Comparison of ENCODE assay signal across 8 cellular contexts in the genomic region with DNA sequence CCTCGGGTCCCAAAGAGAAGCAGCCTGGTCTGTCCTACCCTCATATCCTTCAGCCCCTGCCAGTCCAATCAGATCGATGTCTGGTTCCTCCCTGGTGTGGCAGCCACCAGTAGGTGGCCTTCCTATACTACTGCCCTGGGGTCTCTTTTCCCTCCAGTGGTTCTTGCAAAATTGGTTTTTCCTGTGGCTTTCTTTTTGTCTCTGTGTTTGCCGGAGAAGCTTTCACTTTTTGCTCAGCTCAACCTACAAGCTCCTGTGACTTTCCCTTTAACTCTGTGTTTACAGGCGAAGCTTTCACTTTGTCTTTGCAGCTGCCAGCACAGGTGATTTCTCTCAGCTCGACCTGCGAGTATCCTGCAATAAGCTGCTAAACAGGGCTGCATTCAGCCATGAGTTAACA. TPM values are rescaled to one million over a fixed set of nuclear protein-coding genes. Genes with fewer than 3 reads are reported as not detected.
DNase-seq lines count a peak whose midpoint lies in the region; ATAC-seq and TF ChIP-seq lines count a peak whose summit lies in the region.

No MANE protein-coding gene starts in this region.

- H3K4me3 Mint-ChIP-seq in activated naive CD4-positive, alpha-beta T cell treated with anti-CD3 and anti-CD28 coated beads, Interleukin-2, amount 10 ng/mL, durations not matched to agents 7 days and 5 days, result no peak overlapping the region

- H3K27ac Mint-ChIP-seq in activated naive CD4-positive, alpha-beta T cell treated with anti-CD3 and anti-CD28 coated beads, Interleukin-2, amount 10 ng/mL, durations not matched to agents 7 days and 5 days, result no peak overlapping the region

- BruUV-seq in mammary epithelial cell (replicated peaks; lab: Mats Ljungman, UMichigan), result no TSS peak

- H3K9me3 ChIP-seq in mammary epithelial cell (replicated peaks; ENCODE audit: insufficient read depth, low read length) (no peaks in the 10 kb centered on the region), prostate gland (no peaks in the 10 kb centered on the region), ovary (no peaks in the 10 kb centered on the region)

- H3K9me3 Mint-ChIP-seq in activated naive CD4-positive, alpha-beta T cell treated with anti-CD3 and anti-CD28 coated beads, Interleukin-2, amount 10 ng/mL, durations not matched to agents 7 days and 5 days, result no peaks in the 10 kb centered on the region

- H2AFZ ChIP-seq in mammary epithelial cell (ENCODE audit: low read depth, low read length), result peak overlapping the region; percentile 52

- TF ChIP-seq EP300 in ovary (IDR thresholded peaks at IDR 0.05), result no peak

- TF ChIP-seq CTCF in mammary epithelial cell (conservative IDR thresholded peaks at IDR 0.05 in 1 of 2, IDR thresholded peaks at IDR 0.05 in 1 of 2; ENCODE audit: extremely low read depth in 1 of 2, insufficient read depth in 1 of 2, low read depth in 1 of 2, low read length in 2 of 2), result peak in 1 of 2 donors; percentile 36
- TF ChIP-seq CTCF in prostate gland (IDR thresholded peaks at IDR 0.05), result peak in 1 of 4 experiments; percentile 9
- no peak for TF ChIP-seq CTCF in ovary (IDR thresholded peaks at IDR 0.05)

- CTCF ChIA-PET in mammary epithelial cell (lab: Charles Lee; ENCODE audit: low non-redundant PET), result no interaction called here
- CTCF ChIA-PET in activated naive CD4-positive, alpha-beta T cell treated with anti-CD3 and anti-CD28 coated beads, Interleukin-2, amount 10 ng/mL, durations not matched to agents 7 days and 5 days (lab: Charles Lee), result no interaction called here

- DNase-seq in mammary epithelial cell, result peak; percentile 11
- DNase-seq in prostate gland (ENCODE audit: low spot score), result peak; percentile 31
- DNase-seq in activated naive CD4-positive, alpha-beta T cell treated with anti-CD3 and anti-CD28 coated beads, Interleukin-2, amount 10 ng/mL, durations not matched to agents 7 days and 5 days, result no peak
- no peak for DNase-seq in ovary
- DNase-seq in NCI-H2107 treated with DMSO at 0.1 percent for 48 hours (lab: John Stamatoyannopoulos, UW; ENCODE audit: unreplicated experiment), result no peak
- DNase-seq in left cardiac atrium, result no peak

- intact Hi-C loops in mammary epithelial cell (cut with micrococcal nuclease) (loop anchor here (10.0 kb wide), 1 partner anchor 270 kb away; no protein-coding TSS in a partner anchor), prostate gland (cut with DNase I) (no loop called here), ovary (cut with DNase I) (no loop called here), left cardiac atrium (cut with DNase I) (no loop called here)

- no peaks in the 10 kb centered on the region for H3K4me1 Mint-ChIP-seq in activated naive CD4-positive, alpha-beta T cell treated with anti-CD3 and anti-CD28 coated beads, Interleukin-2, amount 10 ng/mL, durations not matched to agents 7 days and 5 days

- no peak overlapping the region for H3K9ac ChIP-seq in mammary epithelial cell (ENCODE audit: insufficient read depth, low read length)

- peaks cover 7% of the 10 kb centered on the region for H3K4me1 ChIP-seq in mammary epithelial cell (ENCODE audit: insufficient read depth, low read length)
- H3K4me1 ChIP-seq in prostate gland (replicated peaks), result peaks cover 8% of the 10 kb centered on the region
- H3K4me1 ChIP-seq in ovary (ENCODE audit: insufficient read depth), result no peaks in the 10 kb centered on the region

- H3K27me3 Mint-ChIP-seq in activated naive CD4-positive, alpha-beta T cell treated with anti-CD3 and anti-CD28 coated beads, Interleukin-2, amount 10 ng/mL, durations not matched to agents 7 days and 5 days, result no peaks in the 10 kb centered on the region

- no peaks in the 10 kb centered on the region for H3K36me3 ChIP-seq in mammary epithelial cell (ENCODE audit: insufficient read depth, low read length)
- H3K36me3 ChIP-seq in prostate gland, result no peaks in the 10 kb centered on the region
- no peaks in the 10 kb centered on the region for H3K36me3 ChIP-seq in ovary

- no peaks in the 10 kb centered on the region for H4K20me1 ChIP-seq in mammary epithelial cell (ENCODE audit: insufficient read depth, low read length)

- H3K4me3 ChIP-seq in mammary epithelial cell (replicated peaks in 1 of 3; ENCODE audit: insufficient read depth in 1 of 3, low read depth in 2 of 3, low read length in 3 of 3) (no peak overlapping the region), prostate gland (peak overlapping the region in 1 of 2 donors; percentile 9), ovary (no peak overlapping the region)

- no peaks in the 10 kb centered on the region for H3K36me3 Mint-ChIP-seq in activated naive CD4-positive, alpha-beta T cell treated with anti-CD3 and anti-CD28 coated beads, Interleukin-2, amount 10 ng/mL, durations not matched to agents 7 days and 5 days

- no peak overlapping the region for H3K27ac ChIP-seq in mammary epithelial cell (ENCODE audit: insufficient read depth, low read depth, low read length)
- H3K27ac ChIP-seq in prostate gland, result peak overlapping the region; percentile 76 to 79
- no peak overlapping the region for H3K27ac ChIP-seq in ovary

- dilution Hi-C loops in mammary epithelial cell (cut with HindIII; ENCODE audit: low sequenced_read_pairs), result no loop called here

- peak; percentile 78 for ATAC-seq in GM18907 (IDR thresholded peaks at IDR 0.05; ENCODE audit: unreplicated experiment)
- ATAC-seq in HG03571 (IDR thresholded peaks at IDR 0.05; ENCODE audit: unreplicated experiment), result peak; percentile 36
- ATAC-seq in left cardiac atrium, result no peak

- TF ChIP-seq POLR2A in prostate gland (IDR thresholded peaks at IDR 0.05) (no peak), ovary (IDR thresholded peaks at IDR 0.05) (no peak)

- peak overlapping the region; percentile 10 for H3K4me2 ChIP-seq in mammary epithelial cell (ENCODE audit: insufficient read depth, low read depth, low read length)

- in situ Hi-C loops in mammary epithelial cell (cut with MboI; ENCODE audit: low sequenced_read_pairs in 2 of 2), result no loop called here

- no peaks in the 10 kb centered on the region for H3K79me2 ChIP-seq in mammary epithelial cell (ENCODE audit: insufficient read depth, low read length)

- WGBS in mammary epithelial cell (ENCODE audit: low coverage, missing lambda C conversion rate), result 13% methylated on average over 6 of the region's 6 CpGs
- 20% methylated on average over 6 of the region's 6 CpGs for WGBS in prostate gland
- WGBS in ovary, 3 donors, result 19 to 24% (median 23%) methylated on average over 6 of the region's 6 CpGs

- H3K27me3 ChIP-seq in mammary epithelial cell (ENCODE audit: insufficient read depth, low read length) (no peaks in the 10 kb centered on the region), prostate gland (replicated peaks; ENCODE audit: insufficient read depth) (no peaks in the 10 kb centered on the region), ovary (no peaks in the 10 kb centered on the region)

RNA-seq across cellular contexts. Expression of gene UGT2A3, which starts 46.8 kb away (rescaled TPM):
- total RNA-seq in mammary epithelial cell, result not detected
- not detected for polyA plus RNA-seq in mammary epithelial cell
- not detected for polyA minus RNA-seq in mammary epithelial cell
- total RNA-seq in prostate gland, result not detected
- total RNA-seq in ovary, result under 1 TPM in 3 of 7 donors, not detected in 4; 0.08 to 0.60 (median 0.15) TPM
- not detected for polyA plus RNA-seq in ovary
- not detected for total RNA-seq in left cardiac atrium

Comparison
In these comparisons a context has a peak if more than half of its experiments do, and no peak if none do; other contexts are left out.
1. ATAC-seq: peak in GM18907 (single experiment) and HG03571 (single experiment); none in left cardiac atrium (0 of 2).
2. DNase-seq: peak in mammary epithelial cell (single experiment) and prostate gland (single experiment); none in activated naive CD4-positive, alpha-beta T cell treated with anti-CD3 and anti-CD28 coated beads, Interleukin-2, amount 10 ng/mL, durations not matched to agents 7 days and 5 days (single experiment), ovary (0 of 5), NCI-H2107 treated with DMSO at 0.1 percent for 48 hours (single experiment) and left cardiac atrium (single experiment).
3. H3K27ac ChIP-seq: peak in prostate gland (2 of 2); none in mammary epithelial cell (single experiment) and ovary (0 of 2).